Comparison of ENCODE assay signal across 10 cellular contexts in genomic region chr9:77014597-77015263, GRCh38.
A peak's percentile ranks its signal among the peaks of the same experiment; 100 is the strongest.
DNase-seq lines count a peak whose midpoint lies in the region; ATAC-seq and TF ChIP-seq lines count a peak whose summit lies in the region.
"Had no signal": no experiment of that assay in that cellular context is flagged by ENCODE, and none has a peak within 500 bp of the region (broad histone marks: within the 10 kb centered on the region; RNA-seq: fewer than 3 reads in every experiment).

No MANE protein-coding gene starts in this region.

- no peaks in the 10 kb centered on the region for H3K36me3 ChIP-seq in WERI-Rb-1
- no peaks in the 10 kb centered on the region for H3K36me3 ChIP-seq in tibial artery

- H3K27me3 ChIP-seq in WERI-Rb-1 (ENCODE audit: insufficient read depth, low read depth, severe bottlenecking) (peaks cover 85% of the 10 kb centered on the region), tibial artery (peaks cover 20 to 100% of the 10 kb centered on the region in 2 donors)

- TF ChIP-seq CTCF in 22Rv1 (IDR thresholded peaks at IDR 0.05) (peak; percentile 28), WERI-Rb-1 (IDR thresholded peaks at IDR 0.05; ENCODE audit: low read depth, low read length) (peak; percentile 74), tibial artery (IDR thresholded peaks at IDR 0.05) (no peak)

- H3K9me3 ChIP-seq in WERI-Rb-1 (ENCODE audit: severe bottlenecking) (no peaks in the 10 kb centered on the region), tibial artery (no peaks in the 10 kb centered on the region)

- H3K27ac ChIP-seq in 22Rv1 (0 out of 2 replicates have a peak overlapping the region, but pooled peaks have one; percentile 18), WERI-Rb-1 (no peak overlapping the region), tibial artery (no peak overlapping the region)

- H3K4me1 ChIP-seq in tibial artery = peaks cover 0 to 66% (median 42%) of the 10 kb centered on the region in 4 donors

- H3K4me3 ChIP-seq in WERI-Rb-1 (ENCODE audit: low read depth, low read length) (peak overlapping the region; percentile 35), iPS-11a (ENCODE audit: low read depth, low read length) (peak overlapping the region; percentile 6), tibial artery (no peak overlapping the region)

- ATAC-seq in HG03442 (IDR thresholded peaks at IDR 0.05; ENCODE audit: unreplicated experiment) (no peak), HG02763 (IDR thresholded peaks at IDR 0.05; ENCODE audit: unreplicated experiment) (no peak)

- intact Hi-C loops in tibial artery (cut with DNase I; ENCODE audit: low total_unique reads) = loop anchor here (10.0 kb wide), 1 partner anchor 570 kb away; no protein-coding TSS in a partner anchor

- DNase-seq in COLO668 (lab: John Stamatoyannopoulos, UW; ENCODE audit: unreplicated experiment) (peak; percentile 54), WERI-Rb-1 (no peak), tibial artery (no peak)
- DNase-seq in activated CD4-positive, CD25-positive, alpha-beta regulatory T cell (lab: John Stamatoyannopoulos, UW) = no peak
- DNase-seq: cerebellar nuclear complex, NCI-H510A had no signal

Comparison
In these comparisons a context has a peak if more than half of its experiments do, and no peak if none do; other contexts are left out.
1. CTCF ChIP-seq: peak in 22Rv1 (single experiment) and WERI-Rb-1 (single experiment); none in tibial artery (0 of 2).
2. H3K4me3 ChIP-seq: peak in WERI-Rb-1 (single experiment) and iPS-11a (single experiment); none in tibial artery (0 of 2).